9 cellular contexts compared by ENCODE assay signal in the genomic region with DNA sequence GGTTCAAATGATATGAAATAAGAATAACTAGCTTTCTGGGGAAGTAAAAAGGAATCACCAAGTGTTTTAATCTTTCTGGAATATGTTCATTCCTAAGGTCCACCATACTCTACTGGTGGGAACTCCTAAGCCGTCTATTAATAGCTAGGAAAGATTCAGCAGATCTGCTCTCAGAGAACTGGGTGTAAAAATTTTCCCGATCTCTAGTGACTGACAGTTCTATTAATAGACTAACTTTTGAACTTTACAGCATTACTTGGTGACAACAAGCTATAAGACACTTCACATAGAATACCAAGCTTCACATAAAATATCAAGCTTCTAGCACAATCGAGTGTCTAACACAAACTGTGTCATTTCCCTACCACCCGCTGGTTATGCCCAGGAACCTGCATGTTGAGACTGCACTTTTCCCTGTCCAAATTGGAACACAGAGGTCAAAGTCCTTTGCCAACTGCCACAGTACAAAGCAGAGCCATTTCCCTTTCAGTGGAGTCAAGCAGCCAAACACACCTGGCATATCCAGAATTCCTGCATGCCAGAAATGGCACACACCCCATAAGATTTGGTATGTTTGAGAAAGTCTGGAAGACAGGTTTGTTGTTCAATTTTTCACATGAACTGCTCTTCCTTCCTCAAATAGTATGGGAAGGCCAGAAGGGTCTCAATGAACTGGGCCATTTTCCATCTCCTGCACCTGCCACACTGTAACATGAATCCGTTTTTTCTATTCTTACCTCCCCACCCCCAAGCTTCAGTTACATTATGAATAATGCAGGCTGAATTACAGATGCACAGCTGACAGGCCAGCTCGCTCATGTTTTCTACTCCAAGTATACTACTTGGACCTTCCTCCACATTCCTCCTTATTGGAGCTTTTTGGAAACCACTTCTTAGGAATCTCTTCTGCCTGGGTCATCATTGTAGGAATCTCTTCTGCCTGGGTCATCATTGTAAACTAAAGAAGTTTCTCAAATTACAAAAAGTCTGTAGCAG. TPM values are rescaled to one million over a fixed set of nuclear protein-coding genes. Genes with fewer than 3 reads are reported as not detected.
A peak's percentile ranks its signal among the peaks of the same experiment; 100 is the strongest.
DNase-seq lines count a peak whose midpoint lies in the region; ATAC-seq and TF ChIP-seq lines count a peak whose summit lies in the region.
"Had no signal": no experiment of that assay in that cellular context is flagged by ENCODE, and none has a peak within 500 bp of the region (broad histone marks: within the 10 kb centered on the region; RNA-seq: fewer than 3 reads in every experiment).

No MANE protein-coding gene starts in this region.

- H2AFZ ChIP-seq in parathyroid adenoma, result no peak overlapping the region

- no peaks in the 10 kb centered on the region for H3K9me3 ChIP-seq in parathyroid adenoma (ENCODE audit: control insufficient read depth, low read length)
- H3K9me3 ChIP-seq in BE2C, result no peaks in the 10 kb centered on the region

- in situ Hi-C loops in G401 (cut with HindIII; ENCODE audit: low sequenced_read_pairs), result no loop called here

- H3K9me3 Mint-ChIP-seq in effector memory CD8-positive, alpha-beta T cell, result no peaks in the 10 kb centered on the region
- H3K9me3 Mint-ChIP-seq: activated B cell treated with CpG ODN at 0.5 μM for 24 hours had no signal

- no peaks in the 10 kb centered on the region for H3K36me3 ChIP-seq in parathyroid adenoma (ENCODE audit: control insufficient read depth, insufficient read depth, low read length)
- peaks cover 2% of the 10 kb centered on the region for H3K36me3 ChIP-seq in BE2C

- H3K36me3 Mint-ChIP-seq in effector memory CD8-positive, alpha-beta T cell (ENCODE audit: insufficient read depth), result peaks cover 59% of the 10 kb centered on the region

- peak overlapping the region; percentile 35 for H3K4me2 ChIP-seq in parathyroid adenoma (ENCODE audit: low read length)

- H3K27ac ChIP-seq in parathyroid adenoma, result no peak overlapping the region

- H3K27me3 ChIP-seq in parathyroid adenoma (ENCODE audit: control insufficient read depth, insufficient read depth, low read length) (no peaks in the 10 kb centered on the region), BE2C (no peaks in the 10 kb centered on the region)

- H3K4me1 ChIP-seq in parathyroid adenoma (peaks cover 4% of the 10 kb centered on the region), BE2C (no peaks in the 10 kb centered on the region)

- H3K79me2 ChIP-seq in parathyroid adenoma, result peaks cover 21% of the 10 kb centered on the region

- H3K4me3 ChIP-seq in parathyroid adenoma (ENCODE audit: low read depth, low read length) (peak overlapping the region; percentile 11), BE2C (ENCODE audit: low read depth, low read length) (no peak overlapping the region)

- TF ChIP-seq CTCF in parathyroid adenoma (IDR thresholded peaks at IDR 0.05) (no peak), BE2C (IDR thresholded peaks at IDR 0.05; ENCODE audit: low read depth, low read length) (no peak)

- H3K27me3 Mint-ChIP-seq in effector memory CD8-positive, alpha-beta T cell, result no peaks in the 10 kb centered on the region
- H3K27me3 Mint-ChIP-seq: activated B cell treated with CpG ODN at 0.5 μM for 24 hours had no signal

- H3K27ac Mint-ChIP-seq in effector memory CD8-positive, alpha-beta T cell, result peak overlapping the region; percentile 5 to 36
- H3K27ac Mint-ChIP-seq: activated B cell treated with CpG ODN at 0.5 μM for 24 hours had no signal

- H3K4me1 Mint-ChIP-seq in effector memory CD8-positive, alpha-beta T cell (ENCODE audit: low read depth in 2 of 2), result peaks cover 27 to 66% of the 10 kb centered on the region in 2 donors

- no peak overlapping the region for H3K9ac ChIP-seq in parathyroid adenoma

- H3K4me3 Mint-ChIP-seq in effector memory CD8-positive, alpha-beta T cell, result peak overlapping the region in 1 of 2 donors; percentile 42

- no peak for ATAC-seq in effector memory CD8-positive, alpha-beta T cell (replicated peaks)
- ATAC-seq in GM21447 (IDR thresholded peaks at IDR 0.05; ENCODE audit: unreplicated experiment), result no peak

- peak; percentile 5 for DNase-seq in G401 (ENCODE audit: low spot score)
- peak; percentile 26 for DNase-seq in NCI-H2081 treated with DMSO at 0.1 percent for 48 hours (lab: John Stamatoyannopoulos, UW)
- no peak for DNase-seq in effector memory CD8-positive, alpha-beta T cell
- no peak for DNase-seq in BE2C
- DNase-seq in activated gamma-delta T cell (lab: John Stamatoyannopoulos, UW), result no peak
- no peak for DNase-seq in stimulated activated CD4-positive, alpha-beta T cell treated with anti-CD3 and anti-CD28 coated beads, Interleukin-4, amount 100 ng/mL, for 1 hour
- DNase-seq: activated B cell treated with CpG ODN at 0.5 μM for 24 hours had no signal

RNA-seq across cellular contexts. Expression of a gene that starts 3.7 kb away (rescaled TPM):
- total RNA-seq in G401 (2014; rRNA removed; shearing (Covaris generic)), result 66.3 and 74.1 TPM in 2 replicates
- 17.5 TPM for polyA plus RNA-seq in BE2C (2012; ENCODE audit: insufficient read depth, insufficient read length, low read depth)

RNA-seq across cellular contexts. Expression of a gene that starts 57.0 kb away (rescaled TPM):
- total RNA-seq in G401 (2014; rRNA removed; shearing (Covaris generic)), result 11.7 and 23.1 TPM in 2 replicates
- polyA plus RNA-seq in BE2C (2012; ENCODE audit: insufficient read depth, insufficient read length, low read depth), result 16.6 TPM

Comparison
In these comparisons a context has a peak if more than half of its experiments do, and no peak if none do; other contexts are left out.
1. DNase-seq: peak in G401 (single experiment) and NCI-H2081 treated with DMSO at 0.1 percent for 48 hours (single experiment); none in effector memory CD8-positive, alpha-beta T cell (0 of 3), BE2C (single experiment), activated gamma-delta T cell (single experiment) and stimulated activated CD4-positive, alpha-beta T cell treated with anti-CD3 and anti-CD28 coated beads, Interleukin-4, amount 100 ng/mL, for 1 hour (single experiment).